ENCODE assay signal across 21 cellular contexts in genomic region chr6:169954977-169955376, GRCh38.
DNase-seq lines count a peak whose midpoint lies in the region; ATAC-seq, FAIRE-seq and TF ChIP-seq lines count a peak whose summit lies in the region.
"Had no signal": no experiment of that assay in that cellular context is flagged by ENCODE, and none has a peak within 500 bp of the region (broad histone marks: within the 10 kb centered on the region; RNA-seq: fewer than 3 reads in every experiment).

No MANE protein-coding gene starts in this region.

- peak overlapping the region in 1 of 2 donors; percentile 85 for H3K4me3 Mint-ChIP-seq in CD14-positive monocyte
- no peak overlapping the region for H3K4me3 Mint-ChIP-seq in activated T-helper 17 cell treated with anti-CD3 and anti-CD28 coated beads, Interleukin-2, amount 50 U/mL, for 72 hours
- H3K4me3 Mint-ChIP-seq: B cell; CD4-positive, alpha-beta memory T cell; CD4-positive, CD25-positive, alpha-beta regulatory T cell; CD8-positive, alpha-beta memory T cell had no signal

- H3K9me2 ChIP-seq in SK-N-SH, result no peaks in the 10 kb centered on the region

- no peak for TF ChIP-seq EP300 in SK-N-SH (IDR thresholded peaks at IDR 0.05; ENCODE audit: borderline replicate concordance in 1 of 2, low read depth in 1 of 2, low read length in 1 of 2)

- no peaks in the 10 kb centered on the region for H3K36me3 Mint-ChIP-seq in CD14-positive monocyte
- no peaks in the 10 kb centered on the region for H3K36me3 Mint-ChIP-seq in activated T-helper 17 cell treated with anti-CD3 and anti-CD28 coated beads, Interleukin-2, amount 50 U/mL, for 72 hours (ENCODE audit: low read depth)
- H3K36me3 Mint-ChIP-seq: CD4-positive, alpha-beta memory T cell; CD4-positive, CD25-positive, alpha-beta regulatory T cell; CD8-positive, alpha-beta memory T cell had no signal

- CTCF ChIA-PET in HEK293 (lab: Yijun Ruan, JAX) (interaction anchor here (0.6 kb wide), 1 partner anchor 243 kb away, joined by 3 read pairs; no protein-coding TSS in a partner anchor), SK-N-SH (lab: Yijun Ruan, JAX) (interaction anchor here (1.9 kb wide), 1 partner anchor 123 kb away, joined by 5 read pairs; no protein-coding TSS in a partner anchor)

- ATAC-seq in activated T-helper 17 cell treated with anti-CD3 and anti-CD28 coated beads, Interleukin-2, amount 50 U/mL, for 72 hours (replicated peaks), result no peak
- ATAC-seq: A549 had no signal

- peaks cover 0 to 7% (median 0%) of the 10 kb centered on the region in 7 donors for H3K9me3 Mint-ChIP-seq in CD14-positive monocyte
- H3K9me3 Mint-ChIP-seq in activated T-helper 17 cell treated with anti-CD3 and anti-CD28 coated beads, Interleukin-2, amount 50 U/mL, for 72 hours, result no peaks in the 10 kb centered on the region
- H3K9me3 Mint-ChIP-seq: CD4-positive, alpha-beta memory T cell had no signal

- no peak for TF ChIP-seq RAD21 in SK-N-SH (IDR thresholded peaks at IDR 0.05; ENCODE audit: low read length)

- intact Hi-C loops in CD14-positive monocyte (cut with micrococcal nuclease), result loop anchor here in 1 of 2 donors (10.0 kb wide), 2 partner anchors 120 to 580 kb away; no protein-coding TSS in a partner anchor

- POLR2A ChIA-PET in HEK293 (lab: Yijun Ruan, JAX), result no interaction called here
- POLR2A ChIA-PET in SK-N-SH (lab: Yijun Ruan, JAX), result no interaction called here

- H2AFZ ChIP-seq in SK-N-SH (ENCODE audit: low read depth), result no peak overlapping the region

- H3K27me3 ChIP-seq in SK-N-SH (ENCODE audit: insufficient read depth), result no peaks in the 10 kb centered on the region

- H3K79me2 ChIP-seq in SK-N-SH (ENCODE audit: insufficient read depth), result no peaks in the 10 kb centered on the region

- H3K4me1 Mint-ChIP-seq in CD14-positive monocyte, result peaks cover 47% of the 10 kb centered on the region
- no peaks in the 10 kb centered on the region for H3K4me1 Mint-ChIP-seq in activated T-helper 17 cell treated with anti-CD3 and anti-CD28 coated beads, Interleukin-2, amount 50 U/mL, for 72 hours

- WGBS in SK-N-SH (ENCODE audit: low lambda C conversion rate), result 12% methylated on average over 1 of the region's 1 CpG

- peaks cover 1 to 5% (median 3%) of the 10 kb centered on the region in 3 donors for H3K27me3 Mint-ChIP-seq in CD14-positive monocyte (ENCODE audit: low read depth in 3 of 3)
- peaks cover 8% of the 10 kb centered on the region for H3K27me3 Mint-ChIP-seq in activated T-helper 17 cell treated with anti-CD3 and anti-CD28 coated beads, Interleukin-2, amount 50 U/mL, for 72 hours
- H3K27me3 Mint-ChIP-seq: B cell had no signal

- H3K36me3 ChIP-seq in HEK293 (ENCODE audit: control insufficient read depth in 2 of 2, insufficient read depth in 1 of 2, low read length in 2 of 2), result no peaks in the 10 kb centered on the region
- H3K36me3 ChIP-seq in SK-N-SH (replicated peaks in 1 of 2; ENCODE audit: control insufficient read depth in 1 of 2, insufficient read depth in 2 of 2, low read length in 1 of 2), result no peaks in the 10 kb centered on the region
- H3K36me3 ChIP-seq: BLaER1 treated with 17β-estradiol and CSF1 and Interleukin-3, amounts not matched to agents 10 nM and 100 nM had no signal

- DNase-seq in CD14-positive monocyte (ENCODE audit: low spot score) (no peak), NB4 (ENCODE audit: low read depth) (no peak), SK-N-SH (no peak), 8988T (no peak), D721Med (ENCODE audit: insufficient read length, low spot score) (no peak), cortex of kidney (lab: John Stamatoyannopoulos, UW) (no peak)
- DNase-seq: CD4-positive, alpha-beta memory T cell; CD4-positive, CD25-positive, alpha-beta regulatory T cell; CD8-positive, alpha-beta memory T cell; COR-L47; DMS79 treated with DMSO at 0.1 percent for 48 hours; GF-D8 had no signal

- TF ChIP-seq CTCF in CD14-positive monocyte (IDR thresholded peaks at IDR 0.05) (no peak), HEK293 (tag by site-specific recombination; IDR thresholded peaks at IDR 0.05) (no peak), NB4 (IDR thresholded peaks at IDR 0.05; ENCODE audit: low read depth, low read length) (no peak), SK-N-SH (IDR thresholded peaks at IDR 0.05) (no peak), D721Med (IDR thresholded peaks at IDR 0.05; ENCODE audit: insufficient read depth, missing control alignments) (no peak)

- peak overlapping the region; percentile 42 to 92 (median 82) for H3K27ac Mint-ChIP-seq in CD14-positive monocyte
- H3K27ac Mint-ChIP-seq in activated T-helper 17 cell treated with anti-CD3 and anti-CD28 coated beads, Interleukin-2, amount 50 U/mL, for 72 hours, result peak overlapping the region; percentile 4
- H3K27ac Mint-ChIP-seq: B cell; CD4-positive, CD25-positive, alpha-beta regulatory T cell; CD8-positive, alpha-beta memory T cell had no signal

- no peaks in the 10 kb centered on the region for H4K20me1 ChIP-seq in SK-N-SH (ENCODE audit: insufficient read depth)
- H4K20me1 ChIP-seq: BLaER1 treated with 17β-estradiol and CSF1 and Interleukin-3, amounts not matched to agents 10 nM and 100 nM had no signal

- TF ChIP-seq POLR2A in NB4 (IDR thresholded peaks at IDR 0.05; ENCODE audit: extremely low read depth, insufficient read length), result no peak

- no peak overlapping the region for H3K4me2 ChIP-seq in SK-N-SH
- H3K4me2 ChIP-seq: A549; BLaER1 treated with 17β-estradiol and CSF1 and Interleukin-3, amounts not matched to agents 10 nM and 100 nM had no signal

- no peaks in the 10 kb centered on the region for H3F3A ChIP-seq in SK-N-SH (replicated peaks; ENCODE audit: insufficient read depth)

- H3K9ac ChIP-seq in SK-N-SH, result no peak overlapping the region
- H3K9ac ChIP-seq: BLaER1 treated with 17β-estradiol and CSF1 and Interleukin-3, amounts not matched to agents 10 nM and 100 nM had no signal

- no peak for FAIRE-seq in D721Med (lab: Jason Lieb, UNC)
- FAIRE-seq: A549, G401.6, GM12891, GM18507 had no signal

- H3K4me3 ChIP-seq in HEK293 (ENCODE audit: low read depth, low read length) (no peak overlapping the region), NB4 (ENCODE audit: low read depth, low read length) (peak overlapping the region; percentile 48), SK-N-SH (ENCODE audit: low read depth in 2 of 2, low read length in 1 of 2) (no peak overlapping the region)
- H3K4me3 ChIP-seq: A549; BLaER1 treated with 17β-estradiol and CSF1 and Interleukin-3, amounts not matched to agents 10 nM and 100 nM had no signal

- H3K27ac ChIP-seq in HEK293 (ENCODE audit: extremely low read depth, low read depth, low read length) (no peak overlapping the region), SK-N-SH (ENCODE audit: low read depth in 2 of 2, low read length in 1 of 2) (no peak overlapping the region)
- H3K27ac ChIP-seq: A549; BLaER1 treated with 17β-estradiol and CSF1 and Interleukin-3, amounts not matched to agents 10 nM and 100 nM; C4-2B had no signal

- H3K9me3 ChIP-seq in HEK293 (ENCODE audit: control insufficient read depth, insufficient read depth, low read depth, low read length) (no peaks in the 10 kb centered on the region), SK-N-SH (no peaks in the 10 kb centered on the region)
- H3K9me3 ChIP-seq: A549 had no signal

- H3K4me1 ChIP-seq in HEK293 (ENCODE audit: control insufficient read depth, insufficient read depth, low read length), result no peaks in the 10 kb centered on the region
- peaks cover 0 to 3% of the 10 kb centered on the region in 2 experiments; a peak in 1 of 4 replicates for H3K4me1 ChIP-seq in SK-N-SH (ENCODE audit: control insufficient read depth in 1 of 2, insufficient read depth in 2 of 2, low read depth in 1 of 2, low read length in 1 of 2)
- H3K4me1 ChIP-seq: A549 had no signal

TF ChIP-seq in HEK293, 187 proteins besides CTCF, POLR2A, EP300 and RAD21:
- TF ChIP-seq HIC1 (tag by site-specific recombination; IDR thresholded peaks at IDR 0.05) (no peak), ZNF146 (tag by site-specific recombination; IDR thresholded peaks at IDR 0.05) (peak; percentile 56; the same call in 1 of the 2 replicates)

TF ChIP-seq in SK-N-SH, 30 proteins besides CTCF, POLR2A, EP300 and RAD21:
- no peak for TF ChIP-seq SMC3 (IDR thresholded peaks at IDR 0.05; ENCODE audit: low read depth, low read length)
- TF ChIP-seq RCOR1 (IDR thresholded peaks at IDR 0.05; ENCODE audit: low read length), result no peak
- TF ChIP-seq ZBTB33 (IDR thresholded peaks at IDR 0.05; ENCODE audit: borderline replicate concordance, low read depth), result no peak
- no peak for TF ChIP-seq FOXJ3 (CRISPR knock-in tag; IDR thresholded peaks at IDR 0.05)
- no peak for TF ChIP-seq RFX5 (IDR thresholded peaks at IDR 0.05; ENCODE audit: low read length)
- TF ChIP-seq MXI1 (IDR thresholded peaks at IDR 0.05; ENCODE audit: low read depth, low read length), result no peak
- no peak for TF ChIP-seq YY1 (IDR thresholded peaks at IDR 0.05; ENCODE audit: low read depth)
- TF ChIP-seq GABPA (IDR thresholded peaks at IDR 0.05; ENCODE audit: low read depth), result no peak
